Comparison of ENCODE assay signal across 26 cellular contexts in the genomic region with DNA sequence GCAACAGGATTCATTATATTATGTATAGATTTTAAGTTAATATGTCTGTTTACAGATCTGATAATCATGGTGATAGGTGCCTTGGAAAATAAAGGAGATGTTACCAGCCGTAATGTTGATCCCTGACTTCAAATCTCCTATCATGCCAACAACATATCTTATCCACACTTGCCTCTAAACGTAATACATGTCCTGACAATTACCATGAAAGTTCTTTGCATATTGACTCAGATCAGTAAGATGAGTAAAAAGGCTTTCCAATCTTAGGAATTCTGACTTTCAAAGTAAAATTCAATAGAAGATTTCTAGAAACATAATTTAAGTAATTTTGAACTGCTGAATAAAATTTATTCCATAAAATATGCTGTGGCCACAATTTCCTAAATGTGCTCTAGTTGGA.
"Had no signal": no experiment of that assay in that cellular context is flagged by ENCODE, and none has a peak within 500 bp of the region (broad histone marks: within the 10 kb centered on the region; RNA-seq: fewer than 3 reads in every experiment).

No MANE protein-coding gene starts in this region.

- H3K9me3 ChIP-seq: SJSA1 had no signal

- H3K27me3 ChIP-seq: brain microvascular endothelial cell, SJSA1 had no signal

- H3K9me3 Mint-ChIP-seq: activated CD4-positive, alpha-beta T cell treated with anti-CD3 and anti-CD28 coated beads, Interleukin-2, amount 10 ng/mL, durations not matched to agents 24 days and 14 days had no signal

- H3K4me1 Mint-ChIP-seq: activated B cell treated with CpG ODN at 0.5 μM for 24 hours; activated CD4-positive, alpha-beta T cell treated with anti-CD3 and anti-CD28 coated beads, Interleukin-2, amount 10 ng/mL, durations not matched to agents 24 days and 14 days; activated T-helper 17 cell treated with anti-CD3 and anti-CD28 coated beads, Interleukin-2, amount 50 U/mL, for 72 hours; T-helper 17 cell had no signal

- H3K27ac ChIP-seq: RWPE1, SJSA1 had no signal

- H3K4me3 Mint-ChIP-seq: activated B cell treated with CpG ODN at 0.5 μM for 24 hours; activated CD4-positive, alpha-beta memory T cell treated with anti-CD3 and anti-CD28 coated beads for 36 hours; activated CD4-positive, alpha-beta T cell treated with anti-CD3 and anti-CD28 coated beads, Interleukin-2, amount 10 ng/mL, durations not matched to agents 24 days and 14 days; activated naive CD4-positive, alpha-beta T cell treated with anti-CD3 and anti-CD28 coated beads for 36 hours; activated naive CD8-positive, alpha-beta T cell; activated T-cell treated with anti-CD3 and anti-CD28 coated beads, Interleukin-2, amount 50 U/mL, for 4 hours; activated T-helper 17 cell treated with anti-CD3 and anti-CD28 coated beads, Interleukin-2, amount 50 U/mL, for 72 hours; T-helper 17 cell had no signal

- DNase-seq: activated B cell treated with CpG ODN at 0.5 μM for 24 hours; activated CD4-positive, alpha-beta memory T cell treated with anti-CD3 and anti-CD28 coated beads for 36 hours; activated CD4-positive, alpha-beta T cell treated with anti-CD3 and anti-CD28 coated beads for 1 hour; activated CD4-positive, alpha-beta T cell treated with anti-CD3 and anti-CD28 coated beads, Interleukin-2, amount 10 ng/mL, durations not matched to agents 24 days and 14 days; activated CD8-positive, alpha-beta memory T cell treated with anti-CD3 and anti-CD28 coated beads for 24 hours; activated gamma-delta T cell; activated naive CD4-positive, alpha-beta T cell treated with anti-CD3 and anti-CD28 coated beads for 36 hours; activated T-cell treated with anti-CD3 and anti-CD28 coated beads, Interleukin-2, amount 50 U/mL, for 4 hours; brain microvascular endothelial cell; caudate nucleus; KG1; NCI-H1092; NCI-H1930; NCI-H2171; NCI-H2227 treated with DMSO at 0.1 percent for 48 hours; NCI-H446 treated with DMSO at 0.1 percent for 48 hours; NCI-H524 treated with DMSO at 0.1 percent for 48 hours; NCI-H748 treated with DMSO at 0.1 percent for 48 hours; SHP77; T-helper 17 cell; T-helper 9 cell had no signal

- H3K27me3 Mint-ChIP-seq: activated B cell treated with CpG ODN at 0.5 μM for 24 hours; activated CD4-positive, alpha-beta memory T cell treated with anti-CD3 and anti-CD28 coated beads for 36 hours; activated CD4-positive, alpha-beta T cell treated with anti-CD3 and anti-CD28 coated beads, Interleukin-2, amount 10 ng/mL, durations not matched to agents 24 days and 14 days; activated naive CD8-positive, alpha-beta T cell; activated T-helper 17 cell treated with anti-CD3 and anti-CD28 coated beads, Interleukin-2, amount 50 U/mL, for 72 hours; T-helper 17 cell had no signal

- FAIRE-seq: TTC549 had no signal

- H3K36me3 ChIP-seq: brain microvascular endothelial cell, SJSA1 had no signal

- H3K27ac Mint-ChIP-seq: activated B cell treated with CpG ODN at 0.5 μM for 24 hours; activated CD4-positive, alpha-beta memory T cell treated with anti-CD3 and anti-CD28 coated beads for 36 hours; activated CD4-positive, alpha-beta T cell treated with anti-CD3 and anti-CD28 coated beads, Interleukin-2, amount 10 ng/mL, durations not matched to agents 24 days and 14 days; activated naive CD4-positive, alpha-beta T cell treated with anti-CD3 and anti-CD28 coated beads for 36 hours; activated naive CD8-positive, alpha-beta T cell; activated T-helper 17 cell treated with anti-CD3 and anti-CD28 coated beads, Interleukin-2, amount 50 U/mL, for 72 hours; T-helper 17 cell had no signal

- H3K4me3 ChIP-seq: SJSA1 had no signal

- H3K36me3 Mint-ChIP-seq: activated CD4-positive, alpha-beta memory T cell treated with anti-CD3 and anti-CD28 coated beads for 36 hours; activated naive CD8-positive, alpha-beta T cell had no signal
